In the genomic region with DNA sequence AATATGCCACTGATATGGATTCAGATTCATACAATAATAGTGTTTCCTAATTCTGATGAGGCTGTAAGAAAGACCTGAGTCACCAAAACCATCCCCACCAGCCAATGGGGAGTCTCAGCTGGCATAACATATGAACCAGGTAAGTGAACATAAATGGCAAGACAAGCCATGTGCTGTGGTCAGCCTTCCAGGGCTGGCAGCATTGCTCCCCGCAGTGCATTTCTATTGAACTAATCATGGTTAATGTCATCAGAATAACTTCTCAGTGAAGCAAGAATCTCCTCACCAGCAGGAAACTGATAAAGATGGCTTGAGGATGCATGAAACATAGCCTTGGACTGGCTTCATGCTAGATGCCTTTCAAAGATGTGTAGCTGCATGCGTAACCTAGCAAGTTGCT, we compare ENCODE assay signal across 28 cellular contexts.
A peak's percentile ranks its signal among the peaks of the same experiment; 100 is the strongest.
DNase-seq lines count a peak whose midpoint lies in the region; ATAC-seq, FAIRE-seq and TF ChIP-seq lines count a peak whose summit lies in the region.
"Had no signal": no experiment of that assay in that cellular context is flagged by ENCODE, and none has a peak within 500 bp of the region (broad histone marks: within the 10 kb centered on the region; RNA-seq: fewer than 3 reads in every experiment).

No MANE protein-coding gene starts in this region.

- peaks cover 3 to 10% (median 9%) of the 10 kb centered on the region in 4 experiments; a peak in 6 of 7 replicates for H3K4me1 ChIP-seq in H1 (replicated peaks in 1 of 4; ENCODE audit: control insufficient read depth in 3 of 4, insufficient read depth in 4 of 4, low read length in 3 of 4)
- no peaks in the 10 kb centered on the region for H3K4me1 ChIP-seq in psoas muscle
- no peaks in the 10 kb centered on the region for H3K4me1 ChIP-seq in smooth muscle cell (ENCODE audit: low read depth)
- H3K4me1 ChIP-seq in right atrium auricular region = no peaks in the 10 kb centered on the region
- H3K4me1 ChIP-seq: esophagus squamous epithelium, upper lobe of left lung had no signal

- no peak overlapping the region for H3K23ac ChIP-seq in H1 (ENCODE audit: insufficient read length)

- H2AFZ ChIP-seq in H1 (ENCODE audit: low read length) (no peak overlapping the region), smooth muscle cell (ENCODE audit: low read depth) (no peak overlapping the region)

- FAIRE-seq in H1 (lab: Jason Lieb, UNC) = no peak
- FAIRE-seq: TTC549 had no signal

- H3K4ac ChIP-seq in H1 (replicated peaks; ENCODE audit: insufficient read length, low read depth, low read length) = no peak overlapping the region

- 97% methylated on average over 2 of the region's 2 CpGs; no CpG with 5 or more reads in 1 of the 2 experiments for WGBS in H1 (ENCODE audit: extremely low coverage in 1 of 2, insufficient coverage in 1 of 2, insufficient read length in 1 of 2, insufficient replicate concordance in 2 of 2, low coverage in 1 of 2, low lambda C conversion rate in 2 of 2, missing lambda C conversion rate in 1 of 2), 2 experiments
- 92 to 95% (median 94%) methylated on average over 2 of the region's 2 CpGs for WGBS in psoas muscle, 3 donors
- 80% methylated on average over 2 of the region's 2 CpGs for WGBS in smooth muscle cell (ENCODE audit: low lambda C conversion rate)

- peak; percentile 37 for DNase-seq in AG20443 (ENCODE audit: low spot score)
- peak; percentile 11 for DNase-seq in HT1080 (ENCODE audit: low read depth)
- no peak for DNase-seq in H1 (ENCODE audit: low read depth in 1 of 2, low spot score in 2 of 2)
- peak; percentile 27 for DNase-seq in myocyte (ENCODE audit: low read depth)
- no peak for DNase-seq in psoas muscle
- DNase-seq in NCI-H524 treated with DMSO at 0.1 percent for 48 hours (lab: John Stamatoyannopoulos, UW) = no peak
- no peak for DNase-seq in smooth muscle cell (lab: John Stamatoyannopoulos, UW; ENCODE audit: unreplicated experiment)
- no peak for DNase-seq in right atrium auricular region (ENCODE audit: low spot score)
- DNase-seq: ACHN; activated CD4-positive, alpha-beta T cell treated with anti-CD3 and anti-CD28 coated beads, Interleukin-2, amount 50 U/mL, for 48 hours; activated naive CD4-positive, alpha-beta T cell treated with anti-CD3 and anti-CD28 coated beads, Interleukin-2, amount 10 ng/mL, durations not matched to agents 7 days and 5 days; cortex of kidney; DND-41; effector memory CD8-positive, alpha-beta T cell; esophagus squamous epithelium; glutamatergic neuron; islet precursor cell; natural killer cell; NCI-H1694 treated with DMSO at 0.1 percent for 48 hours; NCI-H2171 treated with DMSO at 0.1 percent for 48 hours; NCI-H526; retina; SIG-M5; stimulated activated CD4-positive, alpha-beta T cell treated with anti-CD3 and anti-CD28 coated beads, Interleukin-4, amount 100 ng/mL, for 24 hours; upper lobe of left lung had no signal

- peak overlapping the region; percentile 78 for H2AK5ac ChIP-seq in H1 (ENCODE audit: low read depth, low read length)

- H4K5ac ChIP-seq in H1 (ENCODE audit: insufficient read length, low read depth, low read length) = no peak overlapping the region

- no peak for TF ChIP-seq POLR2A in H1 (IDR thresholded peaks at IDR 0.05; ENCODE audit: control extremely low read depth in 1 of 2, low read depth in 2 of 2, low read length in 2 of 2)

- POLR2A ChIA-PET in H1 (lab: Charles Lee; ENCODE audit: partially characterized antibody) = no interaction called here

- peak overlapping the region; percentile 3; the same call in 1 of the 2 replicates for H2BK20ac ChIP-seq in H1 (ENCODE audit: low read length)

- no peak overlapping the region for H2BK5ac ChIP-seq in H1 (ENCODE audit: low read depth, low read length)

- H3K9me3 ChIP-seq in H1 (ENCODE audit: insufficient read depth in 2 of 2, low read depth in 1 of 2, low read length in 1 of 2) = no peaks in the 10 kb centered on the region
- H3K9me3 ChIP-seq in psoas muscle = no peaks in the 10 kb centered on the region
- no peaks in the 10 kb centered on the region for H3K9me3 ChIP-seq in smooth muscle cell (replicated peaks; ENCODE audit: low read depth)
- no peaks in the 10 kb centered on the region for H3K9me3 ChIP-seq in right atrium auricular region
- H3K9me3 ChIP-seq: esophagus squamous epithelium, upper lobe of left lung had no signal

- H4K91ac ChIP-seq in H1 (replicated peaks; ENCODE audit: insufficient read length, low read length) = no peak overlapping the region

- TF ChIP-seq EP300 in H1 (IDR thresholded peaks at IDR 0.05; ENCODE audit: borderline replicate concordance in 1 of 2, low read depth in 2 of 2, low read length in 2 of 2) = no peak

- no peak overlapping the region for H3K56ac ChIP-seq in H1 (replicated peaks; ENCODE audit: insufficient read length, low read depth, low read length)

- no peak for ATAC-seq in psoas muscle
- ATAC-seq: activated CD4-positive, CD25-positive, alpha-beta regulatory T cell treated with anti-CD3 and anti-CD28 coated beads, Interleukin-2, amount 50 U/mL, for 24 hours; effector memory CD8-positive, alpha-beta T cell; natural killer cell; stimulated activated effector memory CD8-positive, alpha-beta T cell treated with anti-CD3 and anti-CD28 coated beads, Interleukin-12 subunit alpha, Interleukin-12 subunit beta, amount 100 ng/mL, for 72 hours had no signal

- H2BK12ac ChIP-seq in H1 (ENCODE audit: low read depth, low read length) = no peak overlapping the region

- no peak for TF ChIP-seq RAD21 in H1 (IDR thresholded peaks at IDR 0.05 in 1 of 2, conservative IDR thresholded peaks at IDR 0.05 in 1 of 2; ENCODE audit: low read depth in 2 of 2, low read length in 2 of 2)

- no peaks in the 10 kb centered on the region for H3K23me2 ChIP-seq in H1 (ENCODE audit: low read depth, low read length)

- no peaks in the 10 kb centered on the region for H3K79me2 ChIP-seq in H1 (ENCODE audit: control insufficient read depth in 1 of 2, insufficient read depth in 2 of 2, low read length in 2 of 2)
- no peaks in the 10 kb centered on the region for H3K79me2 ChIP-seq in smooth muscle cell (ENCODE audit: low read depth)

- H3K27me3 ChIP-seq in H1 (replicated peaks in 1 of 4; ENCODE audit: control insufficient read depth in 3 of 4, extremely low read depth in 1 of 4, insufficient read depth in 3 of 4, low read length in 3 of 4) (no peaks in the 10 kb centered on the region), psoas muscle (ENCODE audit: insufficient read depth in 3 of 3, low read length in 2 of 3) (no peaks in the 10 kb centered on the region), smooth muscle cell (ENCODE audit: low read depth) (no peaks in the 10 kb centered on the region), right atrium auricular region (no peaks in the 10 kb centered on the region)
- H3K27me3 ChIP-seq: esophagus squamous epithelium, upper lobe of left lung had no signal

- H3K27ac ChIP-seq in H1 (ENCODE audit: low read depth, low read length) = no peak overlapping the region
- no peak overlapping the region for H3K27ac ChIP-seq in psoas muscle
- H3K27ac ChIP-seq in smooth muscle cell (ENCODE audit: low read depth) = no peak overlapping the region
- no peak overlapping the region for H3K27ac ChIP-seq in right atrium auricular region
- H3K27ac ChIP-seq: esophagus squamous epithelium, upper lobe of left lung had no signal

- H4K8ac ChIP-seq in H1 (ENCODE audit: extremely low read depth, insufficient read depth, low read length) = no peak overlapping the region

- intact Hi-C loops in psoas muscle (cut with DNase I) = no loop called here

- TF ChIP-seq CTCF in H1 (IDR thresholded peaks at IDR 0.05; ENCODE audit: control extremely low read depth in 1 of 3, insufficient read depth in 1 of 3, low read depth in 1 of 3, low read length in 3 of 3) (no peak), psoas muscle (IDR thresholded peaks at IDR 0.05) (no peak), smooth muscle cell (IDR thresholded peaks at IDR 0.05; ENCODE audit: borderline replicate concordance, insufficient read depth, poor library complexity, severe bottlenecking) (no peak), right atrium auricular region (IDR thresholded peaks at IDR 0.05) (no peak)

- H3K36me3 ChIP-seq in H1 (ENCODE audit: control insufficient read depth in 2 of 4, insufficient read depth in 4 of 4, low read length in 3 of 4) = no peaks in the 10 kb centered on the region
- H3K36me3 ChIP-seq in psoas muscle (ENCODE audit: insufficient read depth in 1 of 2, low read depth in 1 of 2) = no peaks in the 10 kb centered on the region
- H3K36me3 ChIP-seq in smooth muscle cell (ENCODE audit: low read depth) = no peaks in the 10 kb centered on the region
- no peaks in the 10 kb centered on the region for H3K36me3 ChIP-seq in right atrium auricular region
- H3K36me3 ChIP-seq: esophagus squamous epithelium, upper lobe of left lung had no signal

- no peak overlapping the region for H3K14ac ChIP-seq in H1 (ENCODE audit: insufficient read length)

- H3K9ac ChIP-seq in H1 (replicated peaks in 1 of 4; ENCODE audit: extremely low read depth in 1 of 4, low read depth in 3 of 4, low read length in 3 of 4) = no peak overlapping the region
- H3K9ac ChIP-seq in smooth muscle cell (ENCODE audit: low read depth) = no peak overlapping the region

- H2BK120ac ChIP-seq in H1 (replicated peaks; ENCODE audit: low read depth, low read length) = no peak overlapping the region

- H3K4me2 ChIP-seq in H1 (ENCODE audit: insufficient read depth in 1 of 2, low read depth in 2 of 2, low read length in 2 of 2) (no peak overlapping the region), smooth muscle cell (no peak overlapping the region)

- H3K18ac ChIP-seq in H1 (ENCODE audit: extremely low read depth, low read length) = no peak overlapping the region

- no peak overlapping the region for H3K4me3 ChIP-seq in H1 (ENCODE audit: extremely low read depth in 1 of 4, insufficient read depth in 2 of 4, low read depth in 3 of 4, low read length in 4 of 4)
- H3K4me3 ChIP-seq in psoas muscle = no peak overlapping the region
- H3K4me3 ChIP-seq in smooth muscle cell = no peak overlapping the region
- no peak overlapping the region for H3K4me3 ChIP-seq in right atrium auricular region
- H3K4me3 ChIP-seq: esophagus squamous epithelium, upper lobe of left lung had no signal

- H2BK15ac ChIP-seq in H1 (ENCODE audit: low read length) = peak overlapping the region; percentile 83; the same call in 1 of the 2 replicates

- CTCF ChIA-PET in H1 (lab: Charles Lee; ENCODE audit: partially characterized antibody) = interaction anchor here (1.6 kb wide), 1 partner anchor 301 kb away, joined by 3 read pairs; no protein-coding TSS in a partner anchor

- H4K20me1 ChIP-seq in H1 (replicated peaks in 1 of 2; ENCODE audit: control insufficient read depth in 1 of 2, insufficient read depth in 2 of 2, low read length in 2 of 2) (no peaks in the 10 kb centered on the region), smooth muscle cell (ENCODE audit: low read depth) (no peaks in the 10 kb centered on the region)

- H3F3A ChIP-seq in smooth muscle cell (ENCODE audit: low read depth) = no peaks in the 10 kb centered on the region

- no peaks in the 10 kb centered on the region for H3K79me1 ChIP-seq in H1 (ENCODE audit: low read depth, low read length)

TF ChIP-seq in H1, 55 proteins besides CTCF, POLR2A, EP300 and RAD21:
- TF ChIP-seq SUZ12 (IDR thresholded peaks at IDR 0.05; ENCODE audit: low read length) (no peak), SIN3A (conservative IDR thresholded peaks at IDR 0.05 in 1 of 2, IDR thresholded peaks at IDR 0.05 in 1 of 2; ENCODE audit: low read depth in 1 of 2, low read length in 2 of 2) (no peak), HDAC6 (IDR thresholded peaks at IDR 0.05; ENCODE audit: low read depth, low read length) (no peak), ZNF274 (IDR thresholded peaks at IDR 0.05; ENCODE audit: borderline replicate concordance, extremely low read depth, low read length) (no peak)
TF ChIP-seq in H1: peak in this region for 0.

Comparison
In these comparisons a context has a peak if more than half of its experiments do, and no peak if none do; other contexts are left out.
1. DNase-seq: peak in AG20443 (single experiment), HT1080 (single experiment) and myocyte (single experiment); none in H1 (0 of 2), psoas muscle (0 of 2), NCI-H524 treated with DMSO at 0.1 percent for 48 hours (single experiment), smooth muscle cell (single experiment) and right atrium auricular region (single experiment).